9 cellular contexts compared by ENCODE assay signal in the genomic region with DNA sequence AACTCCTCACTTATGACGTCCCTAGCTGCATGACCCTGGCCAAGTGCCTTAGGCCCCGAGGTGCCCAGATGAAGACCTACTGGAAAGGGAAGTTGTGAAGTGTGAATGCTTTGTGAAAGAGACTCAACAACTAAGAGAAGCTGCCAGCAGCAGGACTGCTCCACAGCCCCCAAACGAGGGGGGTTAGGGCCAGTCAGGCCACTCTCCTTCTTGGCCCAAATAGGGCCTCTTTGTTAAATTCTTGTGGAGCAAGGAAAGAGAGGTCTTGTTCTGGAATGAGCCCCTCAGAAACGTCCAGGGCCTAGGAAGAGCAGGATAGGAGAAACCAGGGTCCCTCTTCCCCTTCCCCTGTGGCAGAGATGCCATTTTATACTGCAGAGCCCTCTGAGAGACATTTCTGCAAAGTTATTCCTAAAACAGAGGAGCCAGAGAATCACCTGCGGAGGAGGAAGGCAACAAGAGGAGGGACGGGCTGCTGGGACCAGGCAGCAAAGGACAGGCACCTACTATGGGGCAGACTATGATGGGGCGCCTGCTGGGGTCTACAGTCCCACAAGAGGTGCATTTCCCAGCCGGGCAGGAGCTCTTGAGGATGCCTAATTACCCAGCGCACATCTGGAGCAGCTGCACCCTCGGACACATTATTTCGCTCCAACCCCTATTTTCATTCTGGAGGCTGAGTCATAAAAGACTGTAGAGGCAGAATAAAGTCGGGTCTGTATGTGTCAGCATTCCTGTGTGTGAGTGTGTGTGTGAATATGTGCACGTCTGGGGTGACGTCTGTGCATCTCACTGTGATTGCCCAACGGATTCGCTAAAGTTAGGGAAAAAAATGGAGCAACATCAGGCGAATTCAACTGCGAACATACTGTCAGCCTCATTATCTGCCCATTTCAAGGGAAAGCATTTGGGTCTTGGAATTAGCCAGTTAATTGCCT. TPM values are rescaled to one million over a fixed set of nuclear protein-coding genes. Genes with fewer than 3 reads are reported as not detected.
DNase-seq lines count a peak whose midpoint lies in the region; ATAC-seq lines count a peak whose summit lies in the region.
"Had no signal": no experiment of that assay in that cellular context is flagged by ENCODE, and none has a peak within 500 bp of the region (broad histone marks: within the 10 kb centered on the region; RNA-seq: fewer than 3 reads in every experiment).

No MANE protein-coding gene starts in this region.

- ATAC-seq in GM21367 (IDR thresholded peaks at IDR 0.05; ENCODE audit: unreplicated experiment) (no peak), left ventricle myocardium superior (no peak)
- no peak for ATAC-seq in activated T-cell treated with anti-CD3 and anti-CD28 coated beads, Interleukin-2, amount 50 U/mL, for 4 hours

- no peaks in the 10 kb centered on the region for H3K36me3 Mint-ChIP-seq in activated T-cell treated with anti-CD3 and anti-CD28 coated beads, Interleukin-2, amount 50 U/mL, for 4 hours (ENCODE audit: insufficient read depth)

- H3K4me1 Mint-ChIP-seq in activated T-cell treated with anti-CD3 and anti-CD28 coated beads, Interleukin-2, amount 50 U/mL, for 4 hours (ENCODE audit: low read depth) = peaks cover 20% of the 10 kb centered on the region

- no peaks in the 10 kb centered on the region for H3K9me3 Mint-ChIP-seq in activated T-cell treated with anti-CD3 and anti-CD28 coated beads, Interleukin-2, amount 50 U/mL, for 4 hours
- H3K9me3 Mint-ChIP-seq: activated CD8-positive, alpha-beta T cell treated with anti-CD3 and anti-CD28 coated beads for 36 hours had no signal

- peaks cover 92% of the 10 kb centered on the region for H3K27me3 Mint-ChIP-seq in activated T-cell treated with anti-CD3 and anti-CD28 coated beads, Interleukin-2, amount 50 U/mL, for 4 hours (ENCODE audit: low read depth)

- no peak overlapping the region for H3K4me3 Mint-ChIP-seq in activated T-cell treated with anti-CD3 and anti-CD28 coated beads, Interleukin-2, amount 50 U/mL, for 4 hours
- H3K4me3 Mint-ChIP-seq: activated CD8-positive, alpha-beta T cell treated with anti-CD3 and anti-CD28 coated beads for 36 hours had no signal

- intact Hi-C loops in left ventricle myocardium superior (cut with micrococcal nuclease) = no loop called here

- DNase-seq in GM04503 (ENCODE audit: low read depth) = peak; percentile 74
- DNase-seq in astrocyte of the hippocampus (ENCODE audit: low read depth, low spot score) = peak; percentile 37
- DNase-seq in myocyte (ENCODE audit: low read depth) = peak; percentile 60
- no peak for DNase-seq in left ventricle myocardium superior
- DNase-seq in activated T-cell treated with anti-CD3 and anti-CD28 coated beads, Interleukin-2, amount 50 U/mL, for 4 hours = no peak
- DNase-seq: activated CD8-positive, alpha-beta T cell treated with anti-CD3 and anti-CD28 coated beads for 36 hours; NCI-H524 treated with DMSO at 0.1 percent for 48 hours had no signal

RNA-seq across cellular contexts. Expression of a gene that starts 11.4 kb away (rescaled TPM):
- total RNA-seq in myocyte (4.9 and 6.6 TPM in 2 replicates), left ventricle myocardium superior (not detected)
- 13.0 TPM for polyA plus RNA-seq in myocyte (2012)
- total RNA-seq in activated T-cell treated with anti-CD3 and anti-CD28 coated beads, Interleukin-2, amount 50 U/mL, for 4 hours = 1 to 10 TPM in 2 of 3 donors, under 1 TPM in 1; 0.63 to 1.4 (median 1.2) TPM
- polyA plus RNA-seq: lung had no signal

RNA-seq across cellular contexts. Expression of a gene that starts 22.5 kb away (rescaled TPM):
- 11.8 and 13.8 TPM in 2 replicates for total RNA-seq in myocyte
- 8.9 TPM for polyA plus RNA-seq in myocyte (2012)
- total RNA-seq in left ventricle myocardium superior = not detected
- under 1 TPM in 2 of 3 donors, not detected in 1; 0.14 to 0.18 TPM for total RNA-seq in activated T-cell treated with anti-CD3 and anti-CD28 coated beads, Interleukin-2, amount 50 U/mL, for 4 hours
- total RNA-seq: activated CD8-positive, alpha-beta T cell treated with anti-CD3 and anti-CD28 coated beads for 36 hours had no signal

RNA-seq across cellular contexts. Expression of a gene that starts 26.8 kb away (rescaled TPM):
- total RNA-seq in myocyte (27.8 and 30.4 TPM in 2 replicates), left ventricle myocardium superior (0.30 TPM)
- polyA plus RNA-seq in myocyte (2012) = 26.7 TPM
- total RNA-seq in activated T-cell treated with anti-CD3 and anti-CD28 coated beads, Interleukin-2, amount 50 U/mL, for 4 hours = under 1 TPM; 0.18 to 0.43 (median 0.38) TPM

RNA-seq across cellular contexts. Expression of a gene that starts 32.8 kb away (rescaled TPM):
- total RNA-seq in myocyte (13.5 and 22.9 TPM in 2 replicates), left ventricle myocardium superior (0.20 TPM)
- 16.0 TPM for polyA plus RNA-seq in myocyte (2012)
- under 1 TPM in 2 of 3 donors, not detected in 1; 0.24 to 0.27 TPM for total RNA-seq in activated T-cell treated with anti-CD3 and anti-CD28 coated beads, Interleukin-2, amount 50 U/mL, for 4 hours
- total RNA-seq: activated CD8-positive, alpha-beta T cell treated with anti-CD3 and anti-CD28 coated beads for 36 hours had no signal

RNA-seq across cellular contexts. Expression of a gene that starts 44.0 kb away (rescaled TPM):
- total RNA-seq in myocyte = 0.42 and 0.80 TPM in 2 replicates
- 3.4 TPM for polyA plus RNA-seq in myocyte (2012)
- not detected for total RNA-seq in left ventricle myocardium superior
- under 1 TPM in 1 of 3 donors, not detected in 2; 0.08 TPM for total RNA-seq in activated T-cell treated with anti-CD3 and anti-CD28 coated beads, Interleukin-2, amount 50 U/mL, for 4 hours
- total RNA-seq: activated CD8-positive, alpha-beta T cell treated with anti-CD3 and anti-CD28 coated beads for 36 hours had no signal

Comparison
In these comparisons a context has a peak if more than half of its experiments do, and no peak if none do; other contexts are left out.
1. DNase-seq: peak in GM04503 (single experiment), astrocyte of the hippocampus (single experiment) and myocyte (single experiment); none in left ventricle myocardium superior (single experiment) and activated T-cell treated with anti-CD3 and anti-CD28 coated beads, Interleukin-2, amount 50 U/mL, for 4 hours (single experiment).
2. RNA of a gene that starts 22.5 kb away (total RNA-seq): 11.8 to 13.8 TPM in myocyte; 0.14 to 0.18 TPM in activated T-cell treated with anti-CD3 and anti-CD28 coated beads, Interleukin-2, amount 50 U/mL, for 4 hours and not detected in left ventricle myocardium superior (single experiment); every median in the first group is over 10 times any median in the second.
3. RNA of a gene that starts 26.8 kb away (total RNA-seq): 27.8 to 30.4 TPM in myocyte; 0.18 to 0.43 TPM in activated T-cell treated with anti-CD3 and anti-CD28 coated beads, Interleukin-2, amount 50 U/mL, for 4 hours and 0.30 TPM in left ventricle myocardium superior (single experiment); every median in the first group is over 10 times any median in the second.